ENCODE assay signal across 2 cellular contexts in genomic region chr17:36124879-36125824, GRCh38.
TF ChIP-seq lines count a peak whose summit lies in the region.

No MANE protein-coding gene starts in this region.

TF ChIP-seq in A549, 52 proteins besides CTCF, POLR2A, EP300 and RAD21:
- TF ChIP-seq EHF (CRISPR knock-in tag; IDR thresholded peaks at IDR 0.05) (no peak), MAFK (IDR thresholded peaks at IDR 0.05; ENCODE audit: partially characterized antibody) (peak; percentile 2), REST (IDR thresholded peaks at IDR 0.05) (no peak)

TF ChIP-seq in GM23338, 12 proteins besides CTCF, POLR2A, EP300 and RAD21:
- TF ChIP-seq JUNB (IDR thresholded peaks at IDR 0.05; ENCODE audit: unreplicated experiment) (no peak), POLR2AphosphoS5 (IDR thresholded peaks at IDR 0.05; ENCODE audit: low read depth) (no peak), ZNF462 (CRISPR knock-in tag; IDR thresholded peaks at IDR 0.05) (no peak), ETS1 (IDR thresholded peaks at IDR 0.05) (no peak)
